In genomic region chr17:63635313-63635712, GRCh38 we compare ENCODE assay signal across 19 cellular contexts.
"Had no signal": no experiment of that assay in that cellular context is flagged by ENCODE, and none has a peak within 500 bp of the region (broad histone marks: within the 10 kb centered on the region; RNA-seq: fewer than 3 reads in every experiment).

No MANE protein-coding gene starts in this region.

- H3K27ac ChIP-seq: SK-N-MC had no signal

- ATAC-seq: activated CD4-positive, CD25-positive, alpha-beta regulatory T cell treated with anti-CD3 and anti-CD28 coated beads, Interleukin-2, amount 50 U/mL, for 24 hours; activated CD8-positive, alpha-beta memory T cell treated with anti-CD3 and anti-CD28 coated beads, Interleukin-2, amount 10 ng/mL, durations not matched to agents 7 days and 5 days; activated CD8-positive, alpha-beta T cell treated with anti-CD3 and anti-CD28 coated beads for 36 hours; activated naive CD4-positive, alpha-beta T cell treated with anti-CD3 and anti-CD28 coated beads, Interleukin-2, amount 50 U/mL, for 72 hours; activated T-helper 17 cell treated with anti-CD3 and anti-CD28 coated beads, Interleukin-2, amount 50 U/mL, for 72 hours; mucosa of descending colon; stimulated activated naive CD8-positive, alpha-beta T cell treated with anti-CD3 and anti-CD28 coated beads, Interleukin-15, Interleukin-2, amounts not matched to agents 100 U/mL and 50 U/mL, for 24 hours had no signal

- DNase-seq: activated CD4-positive, alpha-beta T cell treated with anti-CD3 and anti-CD28 coated beads, Interleukin-2, amount 10 ng/mL, durations not matched to agents 24 days and 14 days; activated CD8-positive, alpha-beta memory T cell treated with anti-CD3 and anti-CD28 coated beads, Interleukin-2, amount 10 ng/mL, durations not matched to agents 7 days and 5 days; activated CD8-positive, alpha-beta T cell treated with anti-CD3 and anti-CD28 coated beads for 36 hours; activated T-cell treated with anti-CD3 and anti-CD28 coated beads for 4 hours; amniotic stem cell; cerebellar nuclear complex; cortex of kidney; foreskin melanocyte; glutamatergic neuron; mesenchymal stem cell; mucosa of descending colon; retina; stimulated activated CD4-positive, alpha-beta T cell treated with anti-CD3 and anti-CD28 coated beads, Interleukin-12 subunit alpha, Interleukin-12 subunit beta, amount 100 ng/mL, for 4 hours; stimulated activated CD4-positive, alpha-beta T cell treated with anti-CD3 and anti-CD28 coated beads, Interleukin-4, amount 100 ng/mL, for 4 hours; stimulated activated naive CD8-positive, alpha-beta T cell treated with anti-CD3 and anti-CD28 coated beads, Interleukin-15, Interleukin-2, amounts not matched to agents 100 U/mL and 50 U/mL, for 24 hours had no signal

- H3K4me3 ChIP-seq: mucosa of descending colon, SK-N-MC had no signal

- H3K9me3 ChIP-seq: mucosa of descending colon had no signal
